Comparison of ENCODE assay signal across 1 cellular context in genomic region chr1:10430216-10431064, GRCh38.
TF ChIP-seq lines count a peak whose summit lies in the region.

TSS of gene CENPS (plus strand) at chr1:10430433. CDS start at chr1:10430518, 85 bp downstream.

TF ChIP-seq in HepG2, 621 proteins besides CTCF, POLR2A, EP300 and RAD21 (continued from another document and continues in another):
- TF ChIP-seq NR3C1 (CRISPR knock-in tag; IDR thresholded peaks at IDR 0.05) = no peak
- TF ChIP-seq ZXDC (CRISPR knock-in tag; IDR thresholded peaks at IDR 0.05) = peak; percentile 68; the same call in 1 of the 2 replicates
- peak; percentile 96 for TF ChIP-seq SAP130 (CRISPR knock-in tag; IDR thresholded peaks at IDR 0.05; ENCODE audit: low read depth)
- peak; percentile 87 for TF ChIP-seq ZNF563 (CRISPR knock-in tag; IDR thresholded peaks at IDR 0.05)
- peak; percentile 62; the same call in 1 of the 2 replicates for TF ChIP-seq JUNB (CRISPR knock-in tag; IDR thresholded peaks at IDR 0.05; ENCODE audit: borderline replicate concordance)
- TF ChIP-seq ZBTB40 (IDR thresholded peaks at IDR 0.05) = no peak
- peak; percentile 91 for TF ChIP-seq ZBTB40 (CRISPR knock-in tag; IDR thresholded peaks at IDR 0.05)
- no peak for TF ChIP-seq ZFP36L2 (CRISPR knock-in tag; IDR thresholded peaks at IDR 0.05)
- TF ChIP-seq ZFP36L1 (CRISPR knock-in tag; IDR thresholded peaks at IDR 0.05) = peak; percentile 98; the same call in 1 of the 2 replicates
- peak; percentile 81; the same call in 1 of the 2 replicates for TF ChIP-seq GRHL1 (CRISPR knock-in tag; conservative IDR thresholded peaks at IDR 0.05)
- TF ChIP-seq ETV5 (CRISPR knock-in tag; IDR thresholded peaks at IDR 0.05; ENCODE audit: borderline replicate concordance) = peak; percentile 9; the same call in 1 of the 2 replicates
- TF ChIP-seq TEAD2 (CRISPR knock-in tag; IDR thresholded peaks at IDR 0.05) = peak; percentile 46; the same call in 1 of the 2 replicates
- no peak for TF ChIP-seq ZNF318 (CRISPR knock-in tag; IDR thresholded peaks at IDR 0.05)
- 0 out of 2 replicates have a peak, but pooled peaks have one; percentile 30 for TF ChIP-seq SMAD9 (CRISPR knock-in tag; IDR thresholded peaks at IDR 0.05)
- peak; percentile 75; the same call in 1 of the 2 replicates for TF ChIP-seq MAZ (IDR thresholded peaks at IDR 0.05; ENCODE audit: borderline replicate concordance, low read depth, low read length)
- peak; percentile 70 for TF ChIP-seq MAZ (CRISPR knock-in tag; IDR thresholded peaks at IDR 0.05; ENCODE audit: low read depth)
- TF ChIP-seq THYN1 (CRISPR knock-in tag; IDR thresholded peaks at IDR 0.05; ENCODE audit: borderline replicate concordance, low read depth) = no peak
- peak; percentile 80 for TF ChIP-seq RBFOX2 (IDR thresholded peaks at IDR 0.05; ENCODE audit: low read depth, low read length)
- TF ChIP-seq ZNF30 (CRISPR knock-in tag; IDR thresholded peaks at IDR 0.05) = peak; percentile 22; the same call in 1 of the 2 replicates
- peak; percentile 50 for TF ChIP-seq RXRA (CRISPR knock-in tag; IDR thresholded peaks at IDR 0.05)
- no peak for TF ChIP-seq MAFK (conservative IDR thresholded peaks at IDR 0.05 in 1 of 2, IDR thresholded peaks at IDR 0.05 in 1 of 2; ENCODE audit: low read length in 2 of 2)
- peak; percentile 99 for TF ChIP-seq ARNT2 (CRISPR knock-in tag; IDR thresholded peaks at IDR 0.05; ENCODE audit: low read depth)
- peak; percentile 68; the same call in 1 of the 2 replicates for TF ChIP-seq RELA (CRISPR knock-in tag; IDR thresholded peaks at IDR 0.05)
- 0 out of 2 replicates have a peak, but pooled peaks have one; percentile 53 for TF ChIP-seq ZNF850 (CRISPR knock-in tag; conservative IDR thresholded peaks at IDR 0.05)
- peak; percentile 60 for TF ChIP-seq FOXK1 (CRISPR knock-in tag; IDR thresholded peaks at IDR 0.05; ENCODE audit: borderline replicate concordance, low read depth)
- peak; percentile 72 for TF ChIP-seq ESRRA (CRISPR knock-in tag; IDR thresholded peaks at IDR 0.05; ENCODE audit: low read depth)
- TF ChIP-seq ZNF816 (CRISPR knock-in tag; IDR thresholded peaks at IDR 0.05; ENCODE audit: borderline replicate concordance) = peak; percentile 73; the same call in 1 of the 2 replicates
- no peak for TF ChIP-seq TCF7 (IDR thresholded peaks at IDR 0.05; ENCODE audit: low read depth)
- peak; percentile 100 for TF ChIP-seq ZNF687 (CRISPR knock-in tag; IDR thresholded peaks at IDR 0.05)
